In the genomic region with DNA sequence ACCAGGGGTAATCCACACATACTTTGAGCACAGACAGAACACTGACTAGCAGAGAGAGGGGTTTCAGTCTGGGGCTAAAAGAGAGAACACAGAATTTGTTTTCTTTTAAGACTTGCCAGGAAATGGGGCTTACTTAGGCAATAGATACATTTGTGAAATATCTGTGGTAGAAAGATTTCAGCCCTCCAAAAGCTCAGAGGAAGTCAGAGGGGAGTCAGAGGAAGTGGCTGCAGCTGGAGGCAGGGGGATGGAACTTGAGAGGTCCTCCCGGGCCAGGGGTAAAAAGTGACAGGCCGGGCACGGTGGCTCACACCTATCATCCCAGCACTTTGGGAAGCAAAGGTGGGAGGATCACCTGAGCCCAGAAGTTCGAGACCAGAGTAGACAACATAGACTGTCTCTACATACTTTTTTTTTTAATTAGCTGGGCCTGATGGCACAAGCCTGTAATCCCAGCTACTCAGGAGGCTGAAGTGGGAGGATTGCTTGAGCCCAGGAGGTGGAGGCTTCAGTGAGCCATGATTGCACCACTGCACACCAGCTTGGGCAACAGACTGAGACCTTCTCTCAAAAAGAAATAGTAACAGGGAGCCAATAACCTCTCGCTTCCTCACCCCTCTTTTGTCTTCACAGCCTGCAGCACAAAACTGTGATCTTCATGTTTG, we compare ENCODE assay signal across 8 cellular contexts. TPM values are rescaled to one million over a fixed set of nuclear protein-coding genes. Genes with fewer than 3 reads are reported as not detected.
DNase-seq lines count a peak whose midpoint lies in the region; ATAC-seq and TF ChIP-seq lines count a peak whose summit lies in the region.

No MANE protein-coding gene starts in this region.

- peaks cover 98 to 100% of the 10 kb centered on the region in 2 experiments for H3K4me1 ChIP-seq in neutrophil (ENCODE audit: control insufficient read depth in 1 of 2, insufficient read depth in 1 of 2, low read depth in 1 of 2, low read length in 1 of 2)

- H3K4me3 ChIP-seq in GM12864 (ENCODE audit: low read depth, low read length) (peak overlapping the region; percentile 23), neutrophil (ENCODE audit: low read depth in 1 of 2, low read length in 1 of 2) (peak overlapping the region; percentile 59 to 69)

- ATAC-seq in activated naive CD8-positive, alpha-beta T cell treated with anti-CD3 and anti-CD28 coated beads, Interleukin-2, amount 10 ng/mL, durations not matched to agents 7 days and 5 days (ENCODE audit: low read depth), result peak; percentile 34
- no peak for ATAC-seq in HG03457 (IDR thresholded peaks at IDR 0.05; ENCODE audit: unreplicated experiment)

- no peak for TF ChIP-seq CTCF in GM12864 (IDR thresholded peaks at IDR 0.05; ENCODE audit: low read depth, low read length, missing control alignments)
- TF ChIP-seq CTCF in neutrophil (IDR thresholded peaks at IDR 0.05), result no peak

- peak overlapping the region; percentile 98 for H3K27ac Mint-ChIP-seq in activated naive CD8-positive, alpha-beta T cell treated with anti-CD3 and anti-CD28 coated beads, Interleukin-2, amount 10 ng/mL, durations not matched to agents 7 days and 5 days

- peaks cover 83% of the 10 kb centered on the region for H3K4me1 Mint-ChIP-seq in activated naive CD8-positive, alpha-beta T cell treated with anti-CD3 and anti-CD28 coated beads, Interleukin-2, amount 10 ng/mL, durations not matched to agents 7 days and 5 days

- DNase-seq in GM12864 (ENCODE audit: low read depth) (peak; percentile 75), HT1080 (ENCODE audit: low read depth) (peak; percentile 81), activated gamma-delta T cell treated with Interleukin-2 at 50 U/mL for 16 hours (no peak), NCI-H2196 treated with DMSO at 0.1 percent for 48 hours (lab: John Stamatoyannopoulos, UW; ENCODE audit: unreplicated experiment) (no peak), NCI-H2107 (lab: John Stamatoyannopoulos, UW) (no peak)
- peak; percentile 61 for DNase-seq in activated naive CD8-positive, alpha-beta T cell treated with anti-CD3 and anti-CD28 coated beads, Interleukin-2, amount 10 ng/mL, durations not matched to agents 7 days and 5 days

- H3K27me3 ChIP-seq in neutrophil, result no peaks in the 10 kb centered on the region

- POLR2A ChIA-PET in activated naive CD8-positive, alpha-beta T cell treated with anti-CD3 and anti-CD28 coated beads, Interleukin-2, amount 10 ng/mL, durations not matched to agents 7 days and 5 days (lab: Charles Lee), result interaction anchor here (0.6 to 6.3 kb wide), 17 partner anchors 11 to 143 kb away, joined by 3 to 75 read pairs (median 4); a partner anchor contains a TSS

- H3K36me3 Mint-ChIP-seq in activated naive CD8-positive, alpha-beta T cell treated with anti-CD3 and anti-CD28 coated beads, Interleukin-2, amount 10 ng/mL, durations not matched to agents 7 days and 5 days, result peaks cover 52% of the 10 kb centered on the region

- peak overlapping the region; percentile 80 for H3K4me3 Mint-ChIP-seq in activated naive CD8-positive, alpha-beta T cell treated with anti-CD3 and anti-CD28 coated beads, Interleukin-2, amount 10 ng/mL, durations not matched to agents 7 days and 5 days

- H3K9me3 ChIP-seq in neutrophil, result no peaks in the 10 kb centered on the region

- no peaks in the 10 kb centered on the region for H3K27me3 Mint-ChIP-seq in activated naive CD8-positive, alpha-beta T cell treated with anti-CD3 and anti-CD28 coated beads, Interleukin-2, amount 10 ng/mL, durations not matched to agents 7 days and 5 days

- H3K27ac ChIP-seq in neutrophil, result peak overlapping the region; percentile 87

- H3K36me3 ChIP-seq in neutrophil, result peaks cover 31% of the 10 kb centered on the region

- no peaks in the 10 kb centered on the region for H3K9me3 Mint-ChIP-seq in activated naive CD8-positive, alpha-beta T cell treated with anti-CD3 and anti-CD28 coated beads, Interleukin-2, amount 10 ng/mL, durations not matched to agents 7 days and 5 days

RNA-seq across cellular contexts. Expression of a gene that starts 49.9 kb away (rescaled TPM):
- total RNA-seq in HT1080 (2014; rRNA removed; shearing (Covaris generic)), result 13.6 and 14.3 TPM in 2 replicates
- polyA plus RNA-seq in HT1080 (2015; cell fraction: cytosol; rRNA removed), result 3.6 and 5.9 TPM in 2 replicates
- polyA plus RNA-seq in HT1080 (2015; cell fraction: nucleus; rRNA removed), result 18.2 and 19.3 TPM in 2 replicates
- 100 to 1,000 TPM; 401 to 414 TPM for total RNA-seq in activated naive CD8-positive, alpha-beta T cell treated with anti-CD3 and anti-CD28 coated beads, Interleukin-2, amount 10 ng/mL, durations not matched to agents 7 days and 5 days

RNA-seq across cellular contexts. Expression of a gene that starts 53.1 kb away (rescaled TPM):
- total RNA-seq in HT1080 (2014; rRNA removed; shearing (Covaris generic)), result 36.1 and 51.5 TPM in 2 replicates
- polyA plus RNA-seq in HT1080 (2015; cell fraction: cytosol; rRNA removed), result 51.9 and 61.3 TPM in 2 replicates
- 19.6 and 20.4 TPM in 2 replicates for polyA plus RNA-seq in HT1080 (2015; cell fraction: nucleus; rRNA removed)
- 10 to 100 TPM; 11.0 to 11.4 TPM for total RNA-seq in activated naive CD8-positive, alpha-beta T cell treated with anti-CD3 and anti-CD28 coated beads, Interleukin-2, amount 10 ng/mL, durations not matched to agents 7 days and 5 days

Comparison
In these comparisons a context has a peak if more than half of its experiments do, and no peak if none do; other contexts are left out.
1. DNase-seq: peak in GM12864 (single experiment), HT1080 (single experiment) and activated naive CD8-positive, alpha-beta T cell treated with anti-CD3 and anti-CD28 coated beads, Interleukin-2, amount 10 ng/mL, durations not matched to agents 7 days and 5 days (single experiment); none in activated gamma-delta T cell treated with Interleukin-2 at 50 U/mL for 16 hours (single experiment), NCI-H2196 treated with DMSO at 0.1 percent for 48 hours (single experiment) and NCI-H2107 (single experiment).
2. RNA of a gene that starts 49.9 kb away (total RNA-seq): 401 to 414 TPM in activated naive CD8-positive, alpha-beta T cell treated with anti-CD3 and anti-CD28 coated beads, Interleukin-2, amount 10 ng/mL, durations not matched to agents 7 days and 5 days; 13.6 to 14.3 TPM in HT1080; every median in the first group is over 10 times any median in the second.